In genomic region chr1:43358746-43359693, GRCh38 we compare ENCODE assay signal across 8 cellular contexts. TPM values are rescaled to one million over a fixed set of nuclear protein-coding genes. Genes with fewer than 3 reads are reported as not detected.
DNase-seq lines count a peak whose midpoint lies in the region; ATAC-seq and TF ChIP-seq lines count a peak whose summit lies in the region.

CDC20 (plus strand) TSS chr1:43358981; CDS start chr1:43359216, 235 bp downstream.

- no peaks in the 10 kb centered on the region for H3K9me3 Mint-ChIP-seq in activated T-cell treated with anti-CD3 and anti-CD28 coated beads, Interleukin-2, amount 50 U/mL, for 4 hours

- no TSS peak for BruUV-seq in Panc1 (replicated peaks; lab: Mats Ljungman, UMichigan)

- intact Hi-C loops in Panc1 (cut with micrococcal nuclease; ENCODE audit: unreplicated experiment) = loop anchor here (5.0 kb wide), 1 partner anchor 122 kb away; no protein-coding TSS in a partner anchor

- peak; percentile 99 for DNase-seq in DMS53 (lab: John Stamatoyannopoulos, UW)
- peak; percentile 93 for DNase-seq in KG1 (lab: John Stamatoyannopoulos, UW)
- DNase-seq in Panc1 (ENCODE audit: low read depth, low spot score) = peak; percentile 93
- peak; percentile 96 for DNase-seq in activated T-cell treated with anti-CD3 and anti-CD28 coated beads, Interleukin-2, amount 50 U/mL, for 4 hours
- DNase-seq in stimulated activated CD8-positive, alpha-beta memory T cell treated with anti-CD3 and anti-CD28 coated beads, Interleukin-7, amount 100 ng/mL, for 24 hours (ENCODE audit: low read depth) = peak; percentile 98

- H3K9me3 ChIP-seq in Panc1 (ENCODE audit: control insufficient read depth, insufficient read depth, low read depth, low read length) (no peaks in the 10 kb centered on the region), esophagus (ENCODE audit: control insufficient read depth in 2 of 2, insufficient read depth in 1 of 2, low read depth in 1 of 2, low read length in 1 of 2) (no peaks in the 10 kb centered on the region), muscle layer of colon (ENCODE audit: low read length) (no peaks in the 10 kb centered on the region)

- peak within 1 kb of the TSS; percentile 91 for H3K4me3 Mint-ChIP-seq in activated T-cell treated with anti-CD3 and anti-CD28 coated beads, Interleukin-2, amount 50 U/mL, for 4 hours

- POLR2A ChIA-PET in Panc1 (lab: Charles Lee) = interaction anchor here (1.4 kb wide), 1 partner anchor 10 kb away, joined by 3 read pairs; no protein-coding TSS in a partner anchor

- peak within 1 kb of the TSS; percentile 88 for H3K9ac ChIP-seq in muscle layer of colon (ENCODE audit: low read length)

- ATAC-seq in GM21723 (IDR thresholded peaks at IDR 0.05; ENCODE audit: unreplicated experiment) (peak; percentile 89), Panc1 (peak; percentile 95)
- ATAC-seq in activated T-cell treated with anti-CD3 and anti-CD28 coated beads, Interleukin-2, amount 50 U/mL, for 4 hours = peak; percentile 99

- H3K4me1 ChIP-seq in Panc1 (ENCODE audit: control insufficient read depth, insufficient read depth, low read length) (peaks cover 28% of the 10 kb centered on the region), esophagus (ENCODE audit: control insufficient read depth in 2 of 2, insufficient read depth in 2 of 2, low read length in 1 of 2) (peaks cover 2 to 9% of the 10 kb centered on the region in 2 donors), muscle layer of colon (ENCODE audit: insufficient read depth, low read length) (peaks cover 13% of the 10 kb centered on the region)

- CTCF ChIA-PET in Panc1 (lab: Charles Lee) = no interaction called here

- H3K27me3 Mint-ChIP-seq in activated T-cell treated with anti-CD3 and anti-CD28 coated beads, Interleukin-2, amount 50 U/mL, for 4 hours (ENCODE audit: low read depth) = no peaks in the 10 kb centered on the region

- 3 to 4% methylated on average over 55 to 59 of the region's 59 CpGs for WGBS in esophagus, 2 donors

- H3K4me3 ChIP-seq in Panc1 (ENCODE audit: low read depth in 2 of 2, low read length in 2 of 2) = peak within 1 kb of the TSS; percentile 90 to 95
- H3K4me3 ChIP-seq in esophagus (ENCODE audit: low read depth in 1 of 2, low read length in 2 of 2) = peak within 1 kb of the TSS; percentile 45 to 62
- H3K4me3 ChIP-seq in muscle layer of colon (ENCODE audit: low read depth in 1 of 2, low read length in 2 of 2) = peak within 1 kb of the TSS; percentile 52 to 96

- peaks cover 20% of the 10 kb centered on the region for H3K4me1 Mint-ChIP-seq in activated T-cell treated with anti-CD3 and anti-CD28 coated beads, Interleukin-2, amount 50 U/mL, for 4 hours (ENCODE audit: low read depth)

- peaks cover 6% of the 10 kb centered on the region for H3K36me3 Mint-ChIP-seq in activated T-cell treated with anti-CD3 and anti-CD28 coated beads, Interleukin-2, amount 50 U/mL, for 4 hours (ENCODE audit: insufficient read depth)

- no peaks in the 10 kb centered on the region for H3K27me3 ChIP-seq in Panc1 (ENCODE audit: control insufficient read depth, insufficient read depth, low read length)
- no peaks in the 10 kb centered on the region for H3K27me3 ChIP-seq in esophagus (ENCODE audit: control insufficient read depth in 1 of 2, insufficient read depth in 2 of 2, low read length in 2 of 2)
- no peaks in the 10 kb centered on the region for H3K27me3 ChIP-seq in muscle layer of colon (ENCODE audit: control insufficient read depth in 1 of 2, insufficient read depth in 2 of 2, low read length in 2 of 2)

- H3K27ac ChIP-seq in Panc1 (ENCODE audit: low read length) (peak within 1 kb of the TSS; percentile 100), esophagus (ENCODE audit: low read depth in 2 of 2, low read length in 1 of 2) (peak within 1 kb of the TSS; percentile 85 to 97), muscle layer of colon (ENCODE audit: low read depth, low read length) (peak within 1 kb of the TSS; percentile 93)

- TF ChIP-seq CTCF in Panc1 (IDR thresholded peaks at IDR 0.05) = no peak

- H3K36me3 ChIP-seq in Panc1 (ENCODE audit: control insufficient read depth, insufficient read depth, low read length) = peaks cover 12% of the 10 kb centered on the region
- H3K36me3 ChIP-seq in esophagus (ENCODE audit: control insufficient read depth in 2 of 2, insufficient read depth in 2 of 2, low read length in 1 of 2) = peaks cover 9 to 16% of the 10 kb centered on the region in 2 donors
- H3K36me3 ChIP-seq in muscle layer of colon (ENCODE audit: insufficient read depth, low read length) = peaks cover 22% of the 10 kb centered on the region

- in situ Hi-C loops in Panc1 (cut with HindIII; ENCODE audit: low pct_unique_long_range_greater_than_20kb, low sequenced_read_pairs) = no loop called here

RNA-seq across cellular contexts. Expression of gene CDC20, which starts in this region (rescaled TPM):
- 215 TPM for total RNA-seq in Panc1 (2021; ENCODE audit: unreplicated experiment)
- polyA plus RNA-seq in Panc1 (2012; ENCODE audit: insufficient read length) = 105 TPM
- total RNA-seq in activated T-cell treated with anti-CD3 and anti-CD28 coated beads, Interleukin-2, amount 50 U/mL, for 4 hours = 10 to 100 TPM; 47.3 to 70.1 (median 60.3) TPM
- polyA plus RNA-seq in esophagus = 10 to 100 TPM; 33.1 to 42.8 TPM

Comparison
In these comparisons a context has a peak if more than half of its experiments do, and no peak if none do; other contexts are left out.
1. Peak in every context shown above with its lines: DNase-seq, ATAC-seq, H3K4me3 ChIP-seq and H3K27ac ChIP-seq.